In genomic region chr4:38385286-38386010, GRCh38 we compare ENCODE assay signal across 14 cellular contexts.
DNase-seq lines count a peak whose midpoint lies in the region; ATAC-seq, FAIRE-seq and TF ChIP-seq lines count a peak whose summit lies in the region.
"Had no signal": no experiment of that assay in that cellular context is flagged by ENCODE, and none has a peak within 500 bp of the region (broad histone marks: within the 10 kb centered on the region; RNA-seq: fewer than 3 reads in every experiment).

No MANE protein-coding gene starts in this region.

- no peak for ATAC-seq in left ventricle myocardium superior
- ATAC-seq in GM19397 (IDR thresholded peaks at IDR 0.05; ENCODE audit: unreplicated experiment) = no peak
- ATAC-seq in activated CD8-positive, alpha-beta T cell treated with anti-CD3 and anti-CD28 coated beads, Interleukin-2, amount 10 ng/mL, durations not matched to agents 7 days and 5 days = no peak
- ATAC-seq in GM19023 (IDR thresholded peaks at IDR 0.05; ENCODE audit: unreplicated experiment) = no peak

- H3K4me3 ChIP-seq in left ventricle myocardium inferior (no peak overlapping the region), esophagus (ENCODE audit: low read depth in 1 of 2, low read length in 2 of 2) (no peak overlapping the region)
- H3K4me3 ChIP-seq: tibial nerve had no signal

- H3K27ac ChIP-seq in left ventricle myocardium inferior (replicated peaks) = peak overlapping the region; percentile 49
- peak overlapping the region; percentile 91 to 93 for H3K27ac ChIP-seq in esophagus (ENCODE audit: low read depth in 2 of 2, low read length in 1 of 2)

- intact Hi-C loops in left ventricle myocardium inferior (cut with micrococcal nuclease) (no loop called here), left ventricle myocardium superior (cut with micrococcal nuclease) (no loop called here)

- H3K4me3 Mint-ChIP-seq in activated CD8-positive, alpha-beta T cell treated with anti-CD3 and anti-CD28 coated beads, Interleukin-2, amount 10 ng/mL, durations not matched to agents 7 days and 5 days = no peak overlapping the region
- H3K4me3 Mint-ChIP-seq: activated naive CD4-positive, alpha-beta T cell treated with anti-CD3 and anti-CD28 coated beads, Interleukin-2, amount 50 U/mL, for 24 hours had no signal

- H3K27ac Mint-ChIP-seq in activated CD8-positive, alpha-beta T cell treated with anti-CD3 and anti-CD28 coated beads, Interleukin-2, amount 10 ng/mL, durations not matched to agents 7 days and 5 days = no peak overlapping the region
- H3K27ac Mint-ChIP-seq: activated naive CD4-positive, alpha-beta T cell treated with anti-CD3 and anti-CD28 coated beads, Interleukin-2, amount 50 U/mL, for 24 hours had no signal

- peaks cover 11% of the 10 kb centered on the region for H3K9me3 Mint-ChIP-seq in activated CD8-positive, alpha-beta T cell treated with anti-CD3 and anti-CD28 coated beads, Interleukin-2, amount 10 ng/mL, durations not matched to agents 7 days and 5 days (ENCODE audit: insufficient read depth)

- H3K9me3 ChIP-seq in left ventricle myocardium inferior (replicated peaks) (peaks cover 5% of the 10 kb centered on the region), esophagus (ENCODE audit: control insufficient read depth in 2 of 2, insufficient read depth in 1 of 2, low read depth in 1 of 2, low read length in 1 of 2) (no peaks in the 10 kb centered on the region)
- H3K9me3 ChIP-seq: tibial nerve had no signal

- H3K27me3 ChIP-seq in left ventricle myocardium inferior (ENCODE audit: low read depth) (no peaks in the 10 kb centered on the region), esophagus (ENCODE audit: control insufficient read depth in 1 of 2, insufficient read depth in 2 of 2, low read length in 2 of 2) (no peaks in the 10 kb centered on the region)
- H3K27me3 ChIP-seq: tibial nerve had no signal

- TF ChIP-seq CTCF in left ventricle myocardium inferior (IDR thresholded peaks at IDR 0.05; ENCODE audit: borderline replicate concordance) = no peak

- WGBS in esophagus, 2 donors = 21 to 24% methylated on average over 3 of the region's 3 CpGs

- peaks cover 46% of the 10 kb centered on the region for H3K4me1 ChIP-seq in left ventricle myocardium inferior
- peaks cover 2 to 7% of the 10 kb centered on the region in 2 donors for H3K4me1 ChIP-seq in esophagus (ENCODE audit: control insufficient read depth in 2 of 2, insufficient read depth in 2 of 2, low read length in 1 of 2)

- CTCF ChIA-PET in activated CD8-positive, alpha-beta T cell treated with anti-CD3 and anti-CD28 coated beads, Interleukin-2, amount 10 ng/mL, durations not matched to agents 7 days and 5 days (lab: Charles Lee) = interaction anchor here (1.4 kb wide), 1 partner anchor 206 kb away, joined by 5 read pairs; no protein-coding TSS in a partner anchor

- H3K36me3 ChIP-seq in left ventricle myocardium inferior = no peaks in the 10 kb centered on the region
- H3K36me3 ChIP-seq in esophagus (ENCODE audit: control insufficient read depth in 2 of 2, insufficient read depth in 2 of 2, low read length in 1 of 2) = no peaks in the 10 kb centered on the region
- H3K36me3 ChIP-seq: tibial nerve had no signal

- FAIRE-seq in H54 (lab: Jason Lieb, UNC) = no peak
- FAIRE-seq: GM12892 had no signal

- H3K4me1 Mint-ChIP-seq in activated CD8-positive, alpha-beta T cell treated with anti-CD3 and anti-CD28 coated beads, Interleukin-2, amount 10 ng/mL, durations not matched to agents 7 days and 5 days (ENCODE audit: low read depth) = no peaks in the 10 kb centered on the region

- no peaks in the 10 kb centered on the region for H3K27me3 Mint-ChIP-seq in activated CD8-positive, alpha-beta T cell treated with anti-CD3 and anti-CD28 coated beads, Interleukin-2, amount 10 ng/mL, durations not matched to agents 7 days and 5 days (ENCODE audit: low read depth)
- H3K27me3 Mint-ChIP-seq: activated naive CD4-positive, alpha-beta T cell treated with anti-CD3 and anti-CD28 coated beads, Interleukin-2, amount 50 U/mL, for 24 hours had no signal

- peaks cover 5% of the 10 kb centered on the region for H3K36me3 Mint-ChIP-seq in activated CD8-positive, alpha-beta T cell treated with anti-CD3 and anti-CD28 coated beads, Interleukin-2, amount 10 ng/mL, durations not matched to agents 7 days and 5 days (ENCODE audit: low read depth)

- POLR2A ChIA-PET in activated CD8-positive, alpha-beta T cell treated with anti-CD3 and anti-CD28 coated beads, Interleukin-2, amount 10 ng/mL, durations not matched to agents 7 days and 5 days (lab: Charles Lee) = no interaction called here

- no peak for TF ChIP-seq POLR2A in H54 (IDR thresholded peaks at IDR 0.05; ENCODE audit: low read depth, low read length)

- DNase-seq in left ventricle myocardium inferior (no peak), left ventricle myocardium superior (no peak), mucosa of gallbladder (ENCODE audit: low spot score) (peak; percentile 57), H54 (ENCODE audit: insufficient read length, low spot score) (no peak)
- DNase-seq in activated CD8-positive, alpha-beta T cell treated with anti-CD3 and anti-CD28 coated beads, Interleukin-2, amount 10 ng/mL, durations not matched to agents 7 days and 5 days = no peak
- DNase-seq: DND-41; NK-92 treated with Interleukin-12 subunit alpha and Interleukin-12 subunit beta, amount 100 ng/mL, for 24 hours; T-helper 1 cell had no signal
